Comparison of ENCODE assay signal across 7 cellular contexts in genomic region chr7:117212969-117213877, GRCh38.
DNase-seq lines count a peak whose midpoint lies in the region; ATAC-seq, FAIRE-seq and TF ChIP-seq lines count a peak whose summit lies in the region.

No MANE protein-coding gene starts in this region.

- no peaks in the 10 kb centered on the region for H3F3A ChIP-seq in SU-DHL-6 (ENCODE audit: insufficient read depth)

- no peak overlapping the region for H3K4me3 ChIP-seq in LNCaP clone FGC (ENCODE audit: low read depth, low read length)
- H3K4me3 ChIP-seq in SU-DHL-6 (ENCODE audit: insufficient read depth, low read length, poor library complexity, severe bottlenecking), result no peak overlapping the region
- H3K4me3 ChIP-seq in K562, result no peak overlapping the region

- no peaks in the 10 kb centered on the region for H3K9me1 ChIP-seq in K562 (ENCODE audit: control insufficient read depth, insufficient read depth, low read length)

- TF ChIP-seq CTCF in GM12872 (IDR thresholded peaks at IDR 0.05; ENCODE audit: insufficient read depth, low read depth, low read length) (peak; percentile 93), LNCaP clone FGC (IDR thresholded peaks at IDR 0.05; ENCODE audit: control insufficient read depth, extremely low read depth, insufficient read depth) (peak; percentile 78), SU-DHL-6 (IDR thresholded peaks at IDR 0.05; ENCODE audit: insufficient read depth, low read length, poor library complexity, severe bottlenecking) (peak; percentile 81), K562 (IDR thresholded peaks at IDR 0.05 in 2 of 3, conservative IDR thresholded peaks at IDR 0.05 in 1 of 3; ENCODE audit: insufficient read depth in 2 of 3, low read depth in 1 of 3, low read length in 3 of 3) (peak; percentile 84 to 97 (median 90))

- peak; percentile 90 for FAIRE-seq in K562 (lab: Jason Lieb, UNC)

- POLR2A ChIA-PET in K562 (lab: Yijun Ruan, JAX), result interaction anchor here (0.6 to 1.1 kb wide), 4 partner anchors 9 to 124 kb away, joined by 3 to 4 read pairs (median 3); no protein-coding TSS in a partner anchor

- H3K79me2 ChIP-seq in SU-DHL-6 (ENCODE audit: insufficient read depth, low read length) (no peaks in the 10 kb centered on the region), K562 (ENCODE audit: control insufficient read depth, insufficient read depth, low read length) (no peaks in the 10 kb centered on the region)

- H3K9me3 ChIP-seq in SU-DHL-6 (ENCODE audit: insufficient read depth, low read length), result no peaks in the 10 kb centered on the region
- no peaks in the 10 kb centered on the region for H3K9me3 ChIP-seq in K562 (replicated peaks; ENCODE audit: control insufficient read depth, insufficient read depth, low read depth, low read length)

- H4K20me1 ChIP-seq in SU-DHL-6 (ENCODE audit: low read depth, low read length) (no peaks in the 10 kb centered on the region), K562 (replicated peaks; ENCODE audit: control insufficient read depth, insufficient read depth, low read length) (no peaks in the 10 kb centered on the region)

- no peaks in the 10 kb centered on the region for H3K9me2 ChIP-seq in SU-DHL-6 (replicated peaks; ENCODE audit: insufficient read depth, low read length)

- no peak for TF ChIP-seq POLR2A in K562 (conservative IDR thresholded peaks at IDR 0.05)

- H3K4me2 ChIP-seq in SU-DHL-6 (ENCODE audit: low read depth, low read length, poor library complexity, severe bottlenecking) (no peak overlapping the region), K562 (ENCODE audit: insufficient read depth, low read length) (no peak overlapping the region)

- H3K9ac ChIP-seq in SU-DHL-6 (ENCODE audit: low read length), result no peak overlapping the region
- H3K9ac ChIP-seq in K562 (ENCODE audit: insufficient read depth in 1 of 2, low read depth in 2 of 2, low read length in 2 of 2), result no peak overlapping the region

- CTCF ChIA-PET in K562 (lab: Yijun Ruan, JAX; ENCODE audit: low intra/inter-chr PET ratio), result interaction anchor here (0.6 kb wide), 1 partner anchor 983 kb away, joined by 4 read pairs; no protein-coding TSS in a partner anchor

- 78% methylated on average over 5 of the region's 5 CpGs for WGBS in K562 (ENCODE audit: insufficient coverage, low coverage, missing lambda C conversion rate)

- DNase-seq in H4 (ENCODE audit: low spot score) (peak; percentile 57), LNCaP clone FGC (ENCODE audit: low read depth) (peak; percentile 31), K562 (ENCODE audit: extremely low read depth in 1 of 4, low spot score in 3 of 4) (peak; percentile 74 to 87 (median 84)), iris pigment epithelial cell (ENCODE audit: low read depth) (peak; percentile 72)
- DNase-seq in stimulated activated CD4-positive, alpha-beta T cell treated with anti-CD3 and anti-CD28 coated beads, Interleukin-2, amount 100 ng/mL, for 4 hours (ENCODE audit: low read depth), result peak; percentile 19

- TF ChIP-seq EP300 in K562 (IDR thresholded peaks at IDR 0.05; ENCODE audit: low read length), result no peak

- H3K36me3 ChIP-seq in SU-DHL-6 (ENCODE audit: low read length) (no peaks in the 10 kb centered on the region), K562 (ENCODE audit: control insufficient read depth, insufficient read depth, low read length) (peaks cover 63% of the 10 kb centered on the region)

- no peaks in the 10 kb centered on the region for H3K27me3 ChIP-seq in SU-DHL-6 (ENCODE audit: low read length)
- H3K27me3 ChIP-seq in K562 (ENCODE audit: control insufficient read depth in 2 of 2, insufficient read depth in 2 of 2, low read length in 2 of 2), result no peaks in the 10 kb centered on the region

- in situ Hi-C loops in K562 (cut with MboI), result no loop called here

- intact Hi-C loops in K562 (cut with micrococcal nuclease), result loop anchor here (2.0 kb wide), 1 partner anchor 172 kb away; no protein-coding TSS in a partner anchor

- peaks cover 3 to 20% of the 10 kb centered on the region in 2 experiments; a peak in 4 of 5 replicates for H3K4me1 ChIP-seq in K562 (replicated peaks in 1 of 2; ENCODE audit: control insufficient read depth in 2 of 2, insufficient read depth in 2 of 2, low read length in 2 of 2)

- peak; percentile 77 to 83 for TF ChIP-seq RAD21 in K562 (CRISPR knock-in tag; conservative IDR thresholded peaks at IDR 0.05 in 1 of 2, IDR thresholded peaks at IDR 0.05 in 1 of 2)

- H2AFZ ChIP-seq in SU-DHL-6 (ENCODE audit: low read depth, low read length, severe bottlenecking) (no peak overlapping the region), K562 (ENCODE audit: low read depth, low read length) (no peak overlapping the region)

- no TSS peak for BruUV-seq in K562 (replicated peaks; lab: Mats Ljungman, UMichigan)

- ATAC-seq in K562, result peak; percentile 88

- H3K27ac ChIP-seq in SU-DHL-6 (ENCODE audit: low read depth, low read length), result no peak overlapping the region
- no peak overlapping the region for H3K27ac ChIP-seq in K562 (ENCODE audit: extremely low read depth, low read depth, low read length)

TF ChIP-seq in K562, 482 proteins besides CTCF, POLR2A, EP300 and RAD21 (continues in another document):
- 0 out of 2 replicates have a peak, but pooled peaks have one; percentile 20 for TF ChIP-seq CREB1 (IDR thresholded peaks at IDR 0.05)
- no peak for TF ChIP-seq CREB1 (CRISPR knock-in tag; IDR thresholded peaks at IDR 0.05)
- TF ChIP-seq BMI1 (IDR thresholded peaks at IDR 0.05; ENCODE audit: low read length), result no peak
- 0 out of 2 replicates have a peak, but pooled peaks have one; percentile 39 for TF ChIP-seq ZC3H11A (IDR thresholded peaks at IDR 0.05; ENCODE audit: low read depth, low read length)
- TF ChIP-seq TEAD4 (IDR thresholded peaks at IDR 0.05; ENCODE audit: low read length), result no peak
- TF ChIP-seq TEAD4 (CRISPR knock-in tag; IDR thresholded peaks at IDR 0.05; ENCODE audit: borderline replicate concordance), result no peak
- peak in 1 of 3 experiments; percentile 35 for TF ChIP-seq YY1 (IDR thresholded peaks at IDR 0.05; ENCODE audit: borderline replicate concordance in 1 of 3, control insufficient read depth in 1 of 3, extremely low read depth in 1 of 3, insufficient read depth in 3 of 3, insufficient read length in 1 of 3, insufficient replicate concordance in 2 of 3, low read depth in 1 of 3, low read length in 2 of 3)
- no peak for TF ChIP-seq NFXL1 (CRISPR knock-in tag; IDR thresholded peaks at IDR 0.05)
- TF ChIP-seq CC2D1A (IDR thresholded peaks at IDR 0.05), result peak; percentile 98
- TF ChIP-seq ZBTB5 (IDR thresholded peaks at IDR 0.05), result peak; percentile 98
- no peak for TF ChIP-seq BRF1 (IDR thresholded peaks at IDR 0.05; ENCODE audit: borderline replicate concordance, extremely low read depth, insufficient read length)
- no peak for TF ChIP-seq RBM25 (IDR thresholded peaks at IDR 0.05; ENCODE audit: low read depth, low read length, severe bottlenecking)
- TF ChIP-seq IFI16 (CRISPR knock-in tag; IDR thresholded peaks at IDR 0.05), result no peak
- peak; percentile 14; the same call in 1 of the 2 replicates for TF ChIP-seq STAT5A (IDR thresholded peaks at IDR 0.05; ENCODE audit: borderline replicate concordance, low read length)
- TF ChIP-seq PTBP1 (IDR thresholded peaks at IDR 0.05; ENCODE audit: low read depth, low read length), result no peak
- no peak for TF ChIP-seq ATF2 (CRISPR knock-in tag; IDR thresholded peaks at IDR 0.05)
- TF ChIP-seq ESRRA (IDR thresholded peaks at IDR 0.05; ENCODE audit: borderline replicate concordance, low read depth), result no peak
- no peak for TF ChIP-seq CTBP1 (IDR thresholded peaks at IDR 0.05; ENCODE audit: borderline replicate concordance)
- 0 out of 2 replicates have a peak, but pooled peaks have one; percentile 21 for TF ChIP-seq ADNP (tag; IDR thresholded peaks at IDR 0.05)
- TF ChIP-seq HEY1 (CRISPR knock-in tag; IDR thresholded peaks at IDR 0.05; ENCODE audit: borderline replicate concordance), result no peak
- no peak for TF ChIP-seq CEBPG (CRISPR knock-in tag; IDR thresholded peaks at IDR 0.05)
- TF ChIP-seq CEBPG (tag; conservative IDR thresholded peaks at IDR 0.05 in 1 of 2, IDR thresholded peaks at IDR 0.05 in 1 of 2), result peak in 1 of 2 experiments; percentile 12; a peak in 1 of 4 replicates

Comparison
In these comparisons a context has a peak if more than half of its experiments do, and no peak if none do; other contexts are left out.
1. DNase-seq: peak in every context shown above with its lines; median percentile 84 in K562; 72 in iris pigment epithelial cell; 57 in H4; 31 in LNCaP clone FGC; 19 in stimulated activated CD4-positive, alpha-beta T cell treated with anti-CD3 and anti-CD28 coated beads, Interleukin-2, amount 100 ng/mL, for 4 hours.